Comparison of ENCODE assay signal across 8 cellular contexts in genomic region chr11:21752475-21753243, GRCh38.
DNase-seq lines count a peak whose midpoint lies in the region; ATAC-seq, FAIRE-seq and TF ChIP-seq lines count a peak whose summit lies in the region.
"Not testable (repeated sequence)": the region's sequence is repeated elsewhere in the genome, so short reads cannot be mapped to it uniquely, and the experiment has no call there.

No MANE protein-coding gene starts in this region.

- H3K4me2 ChIP-seq in H1 (ENCODE audit: insufficient read depth in 1 of 2, low read depth in 2 of 2, low read length in 2 of 2): peak overlapping the region in 1 of 2 experiments; percentile 19; a peak in 1 of 4 replicates

- H3K9me3 ChIP-seq in CD4-positive, alpha-beta memory T cell (ENCODE audit: control insufficient read depth in 1 of 2, low read length in 2 of 2); H1 (ENCODE audit: insufficient read depth in 2 of 2, low read depth in 1 of 2, low read length in 1 of 2): not testable (repeated sequence)

- H3K4me1 ChIP-seq in CD4-positive, alpha-beta memory T cell (ENCODE audit: insufficient read depth, low read length); H1 (replicated peaks in 1 of 4; ENCODE audit: control insufficient read depth in 3 of 4, insufficient read depth in 4 of 4, low read length in 3 of 4): not testable (repeated sequence)

- not testable (repeated sequence) for H4K20me1 ChIP-seq in H1 (replicated peaks in 1 of 2; ENCODE audit: control insufficient read depth in 1 of 2, insufficient read depth in 2 of 2, low read length in 2 of 2)

- H2AFZ ChIP-seq in H1 (ENCODE audit: low read length): not testable (repeated sequence)

- not testable (repeated sequence) for H3K9ac ChIP-seq in H1 (replicated peaks in 1 of 4; ENCODE audit: extremely low read depth in 1 of 4, low read depth in 3 of 4, low read length in 3 of 4)

- H3K79me1 ChIP-seq in H1 (ENCODE audit: low read depth, low read length): not testable (repeated sequence)

- not testable (repeated sequence) for H3K14ac ChIP-seq in H1 (ENCODE audit: insufficient read length)

- H3K4me1 Mint-ChIP-seq in CD4-positive, alpha-beta memory T cell; activated CD4-positive, alpha-beta memory T cell treated with anti-CD3 and anti-CD28 coated beads for 36 hours (ENCODE audit: low read depth); stimulated activated effector memory CD8-positive, alpha-beta T cell treated with anti-CD3 and anti-CD28 coated beads, Interleukin-12 subunit alpha, Interleukin-12 subunit beta, amount 100 ng/mL, for 72 hours: not testable (repeated sequence)

- H3K4me3 Mint-ChIP-seq in CD4-positive, alpha-beta memory T cell: peak overlapping the region in 7 of 8 donors; percentile 5 to 68 (median 58)
- peak overlapping the region; percentile 25 for H3K4me3 Mint-ChIP-seq in activated CD4-positive, alpha-beta memory T cell treated with anti-CD3 and anti-CD28 coated beads for 36 hours
- H3K4me3 Mint-ChIP-seq in stimulated activated effector memory CD8-positive, alpha-beta T cell treated with anti-CD3 and anti-CD28 coated beads, Interleukin-12 subunit alpha, Interleukin-12 subunit beta, amount 100 ng/mL, for 72 hours: peak overlapping the region; percentile 8

- DNase-seq in CD4-positive, alpha-beta memory T cell: peak in 2 of 5 donors; percentile 2 to 11
- peak; percentile 58 for DNase-seq in Jurkat, Clone E6-1 (ENCODE audit: low read depth, low spot score)
- DNase-seq in NCI-H82 (lab: John Stamatoyannopoulos, UW) (peak; percentile 44), activated gamma-delta T cell (lab: John Stamatoyannopoulos, UW) (peak; percentile 10)
- DNase-seq in activated CD4-positive, alpha-beta memory T cell treated with anti-CD3 and anti-CD28 coated beads for 36 hours; H1 (ENCODE audit: low read depth in 1 of 2, low spot score in 2 of 2): not testable (repeated sequence)
- peak in 1 of 2 donors; percentile 46 for DNase-seq in stimulated activated effector memory CD8-positive, alpha-beta T cell treated with anti-CD3 and anti-CD28 coated beads, Interleukin-12 subunit alpha, Interleukin-12 subunit beta, amount 100 ng/mL, for 72 hours (ENCODE audit: low spot score in 2 of 2)

- H3K27ac ChIP-seq in CD4-positive, alpha-beta memory T cell (ENCODE audit: low read depth, low read length); H1 (ENCODE audit: low read depth, low read length): not testable (repeated sequence)

- POLR2A ChIA-PET in CD4-positive, alpha-beta memory T cell (lab: Charles Lee; ENCODE audit: partially characterized antibody); activated CD4-positive, alpha-beta memory T cell treated with anti-CD3 and anti-CD28 coated beads for 36 hours (lab: Charles Lee); H1 (lab: Charles Lee; ENCODE audit: partially characterized antibody): not testable (repeated sequence)

- not testable (repeated sequence) for FAIRE-seq in H1 (lab: Jason Lieb, UNC)

- 88% methylated on average over 31 of the region's 37 CpGs; no CpG with 5 or more reads in 1 of the 2 experiments for WGBS in H1 (ENCODE audit: extremely low coverage in 1 of 2, insufficient coverage in 1 of 2, insufficient read length in 1 of 2, insufficient replicate concordance in 2 of 2, low coverage in 1 of 2, low lambda C conversion rate in 2 of 2, missing lambda C conversion rate in 1 of 2), 2 experiments

- H3K27ac Mint-ChIP-seq in CD4-positive, alpha-beta memory T cell: peak overlapping the region in 1 of 7 donors; percentile 80
- not testable (repeated sequence) for H3K27ac Mint-ChIP-seq in activated CD4-positive, alpha-beta memory T cell treated with anti-CD3 and anti-CD28 coated beads for 36 hours; stimulated activated effector memory CD8-positive, alpha-beta T cell treated with anti-CD3 and anti-CD28 coated beads, Interleukin-12 subunit alpha, Interleukin-12 subunit beta, amount 100 ng/mL, for 72 hours

- not testable (repeated sequence) for H3K27me3 ChIP-seq in CD4-positive, alpha-beta memory T cell (ENCODE audit: insufficient read depth, low read length); H1 (replicated peaks in 1 of 4; ENCODE audit: control insufficient read depth in 3 of 4, extremely low read depth in 1 of 4, insufficient read depth in 3 of 4, low read length in 3 of 4)

- intact Hi-C loops in CD4-positive, alpha-beta memory T cell (cut with micrococcal nuclease); activated CD4-positive, alpha-beta memory T cell treated with anti-CD3 and anti-CD28 coated beads for 36 hours (cut with micrococcal nuclease): not testable (repeated sequence)

- CTCF ChIA-PET in CD4-positive, alpha-beta memory T cell (lab: Charles Lee; ENCODE audit: partially characterized antibody); activated CD4-positive, alpha-beta memory T cell treated with anti-CD3 and anti-CD28 coated beads for 36 hours (lab: Charles Lee); H1 (lab: Charles Lee; ENCODE audit: partially characterized antibody): not testable (repeated sequence)

- H3K27me3 Mint-ChIP-seq in CD4-positive, alpha-beta memory T cell; activated CD4-positive, alpha-beta memory T cell treated with anti-CD3 and anti-CD28 coated beads for 36 hours: not testable (repeated sequence)

- not testable (repeated sequence) for ATAC-seq in stimulated activated effector memory CD8-positive, alpha-beta T cell treated with anti-CD3 and anti-CD28 coated beads, Interleukin-12 subunit alpha, Interleukin-12 subunit beta, amount 100 ng/mL, for 72 hours

- not testable (repeated sequence) for H4K91ac ChIP-seq in H1 (replicated peaks; ENCODE audit: insufficient read length, low read length)

- not testable (repeated sequence) for H3K23ac ChIP-seq in H1 (ENCODE audit: insufficient read length)

- TF ChIP-seq RAD21 in H1 (IDR thresholded peaks at IDR 0.05 in 1 of 2, conservative IDR thresholded peaks at IDR 0.05 in 1 of 2; ENCODE audit: low read depth in 2 of 2, low read length in 2 of 2): not testable (repeated sequence)

- H2BK12ac ChIP-seq in H1 (ENCODE audit: low read depth, low read length): not testable (repeated sequence)

- H3K9me3 Mint-ChIP-seq in CD4-positive, alpha-beta memory T cell: peaks cover 7 to 31% (median 24%) of the 10 kb centered on the region in 8 donors
- peaks cover 33% of the 10 kb centered on the region for H3K9me3 Mint-ChIP-seq in activated CD4-positive, alpha-beta memory T cell treated with anti-CD3 and anti-CD28 coated beads for 36 hours
- peaks cover 23% of the 10 kb centered on the region for H3K9me3 Mint-ChIP-seq in stimulated activated effector memory CD8-positive, alpha-beta T cell treated with anti-CD3 and anti-CD28 coated beads, Interleukin-12 subunit alpha, Interleukin-12 subunit beta, amount 100 ng/mL, for 72 hours

- H4K5ac ChIP-seq in H1 (ENCODE audit: insufficient read length, low read depth, low read length): not testable (repeated sequence)

- not testable (repeated sequence) for H2BK120ac ChIP-seq in H1 (replicated peaks; ENCODE audit: low read depth, low read length)

- not testable (repeated sequence) for H3K4me3 ChIP-seq in CD4-positive, alpha-beta memory T cell (ENCODE audit: low read length in 2 of 2)
- peak overlapping the region; percentile 56 for H3K4me3 ChIP-seq in Jurkat, Clone E6-1 (ENCODE audit: low read length)
- peak overlapping the region in 1 of 4 experiments; percentile 17; a peak in 1 of 8 replicates for H3K4me3 ChIP-seq in H1 (ENCODE audit: extremely low read depth in 1 of 4, insufficient read depth in 2 of 4, low read depth in 3 of 4, low read length in 4 of 4)

- not testable (repeated sequence) for TF ChIP-seq EP300 in H1 (IDR thresholded peaks at IDR 0.05; ENCODE audit: borderline replicate concordance in 1 of 2, low read depth in 2 of 2, low read length in 2 of 2)

- H3K18ac ChIP-seq in H1 (ENCODE audit: extremely low read depth, low read length): not testable (repeated sequence)

- H3K36me3 ChIP-seq in CD4-positive, alpha-beta memory T cell (ENCODE audit: insufficient read depth, low read length); H1 (ENCODE audit: control insufficient read depth in 2 of 4, insufficient read depth in 4 of 4, low read length in 3 of 4): not testable (repeated sequence)

- not testable (repeated sequence) for H3K79me2 ChIP-seq in H1 (ENCODE audit: control insufficient read depth in 1 of 2, insufficient read depth in 2 of 2, low read length in 2 of 2)

- H2AK5ac ChIP-seq in H1 (ENCODE audit: low read depth, low read length): not testable (repeated sequence)

- not testable (repeated sequence) for H3K23me2 ChIP-seq in H1 (ENCODE audit: low read depth, low read length)

- TF ChIP-seq POLR2A in GM19099 (IDR thresholded peaks at IDR 0.05; ENCODE audit: extremely low read depth, insufficient read length, low read depth): peak; percentile 33
- TF ChIP-seq POLR2A in H1 (IDR thresholded peaks at IDR 0.05; ENCODE audit: control extremely low read depth in 1 of 2, low read depth in 2 of 2, low read length in 2 of 2): not testable (repeated sequence)

- TF ChIP-seq CTCF in H1 (IDR thresholded peaks at IDR 0.05; ENCODE audit: control extremely low read depth in 1 of 3, insufficient read depth in 1 of 3, low read depth in 1 of 3, low read length in 3 of 3): not testable (repeated sequence)

- H3K4ac ChIP-seq in H1 (replicated peaks; ENCODE audit: insufficient read length, low read depth, low read length): not testable (repeated sequence)

- not testable (repeated sequence) for H3K36me3 Mint-ChIP-seq in CD4-positive, alpha-beta memory T cell; activated CD4-positive, alpha-beta memory T cell treated with anti-CD3 and anti-CD28 coated beads for 36 hours; stimulated activated effector memory CD8-positive, alpha-beta T cell treated with anti-CD3 and anti-CD28 coated beads, Interleukin-12 subunit alpha, Interleukin-12 subunit beta, amount 100 ng/mL, for 72 hours

- H4K8ac ChIP-seq in H1 (ENCODE audit: extremely low read depth, insufficient read depth, low read length): peak overlapping the region; percentile 51; the same call in 1 of the 2 replicates

- H2BK20ac ChIP-seq in H1 (ENCODE audit: low read length): not testable (repeated sequence)

- H3K56ac ChIP-seq in H1 (replicated peaks; ENCODE audit: insufficient read length, low read depth, low read length): not testable (repeated sequence)

- not testable (repeated sequence) for H2BK15ac ChIP-seq in H1 (ENCODE audit: low read length)

- not testable (repeated sequence) for H2BK5ac ChIP-seq in H1 (ENCODE audit: low read depth, low read length)

Comparison
In these comparisons a context has a peak if more than half of its experiments do, and no peak if none do; other contexts are left out.
1. H3K4me3 Mint-ChIP-seq: peak in every context shown above with its lines; median percentile 58 in CD4-positive, alpha-beta memory T cell; 25 in activated CD4-positive, alpha-beta memory T cell treated with anti-CD3 and anti-CD28 coated beads for 36 hours; 8 in stimulated activated effector memory CD8-positive, alpha-beta T cell treated with anti-CD3 and anti-CD28 coated beads, Interleukin-12 subunit alpha, Interleukin-12 subunit beta, amount 100 ng/mL, for 72 hours.